25 cellular contexts compared by ENCODE assay signal in genomic region chr9:112280904-112281303, GRCh38.
"Had no signal": no experiment of that assay in that cellular context is flagged by ENCODE, and none has a peak within 500 bp of the region (broad histone marks: within the 10 kb centered on the region; RNA-seq: fewer than 3 reads in every experiment).

No MANE protein-coding gene starts in this region.

- H3K27ac Mint-ChIP-seq: mesothelial cell of epicardium had no signal

- H3K36me3 ChIP-seq: gastrocnemius medialis, lower lobe of right lung had no signal

- DNase-seq: dermis blood vessel endothelial cell; dorsolateral prefrontal cortex; effector CD4-positive, alpha-beta T cell; effector memory CD4-positive, alpha-beta T cell; erythroblast; esophagus squamous epithelium; foreskin fibroblast; foreskin melanocyte; gastrocnemius medialis; glutamatergic neuron; head of caudate nucleus; heart right ventricle; hippocampal formation; left cardiac atrium; left lung; left ventricle myocardium superior; lower lobe of right lung; mesenchymal stem cell; mucosa of descending colon had no signal

- H3K27ac ChIP-seq: coronary artery, dorsolateral prefrontal cortex, epithelial cell of prostate, esophagus squamous epithelium, gastrocnemius medialis, heart right ventricle, left lung, lower lobe of right lung had no signal

- H3K9me3 ChIP-seq: gastrocnemius medialis had no signal

- H3K27me3 ChIP-seq: dorsolateral prefrontal cortex, esophagus squamous epithelium, gastrocnemius medialis, heart right ventricle, left lung had no signal

- ATAC-seq: esophagus mucosa, gastrocnemius medialis, heart right ventricle, left cardiac atrium, left lung, left ventricle myocardium superior, lower lobe of right lung, mucosa of descending colon had no signal

- H3K4me3 ChIP-seq: coronary artery, dorsolateral prefrontal cortex, esophagus squamous epithelium, gastrocnemius medialis, heart right ventricle, left lung, lower lobe of right lung, mucosa of descending colon had no signal

- FAIRE-seq: colon, keratinocyte had no signal

- H3K4me3 Mint-ChIP-seq: mesothelial cell of epicardium had no signal

- H3K4me1 ChIP-seq: gastrocnemius medialis, left lung had no signal
